14 cellular contexts compared by ENCODE assay signal in the genomic region with DNA sequence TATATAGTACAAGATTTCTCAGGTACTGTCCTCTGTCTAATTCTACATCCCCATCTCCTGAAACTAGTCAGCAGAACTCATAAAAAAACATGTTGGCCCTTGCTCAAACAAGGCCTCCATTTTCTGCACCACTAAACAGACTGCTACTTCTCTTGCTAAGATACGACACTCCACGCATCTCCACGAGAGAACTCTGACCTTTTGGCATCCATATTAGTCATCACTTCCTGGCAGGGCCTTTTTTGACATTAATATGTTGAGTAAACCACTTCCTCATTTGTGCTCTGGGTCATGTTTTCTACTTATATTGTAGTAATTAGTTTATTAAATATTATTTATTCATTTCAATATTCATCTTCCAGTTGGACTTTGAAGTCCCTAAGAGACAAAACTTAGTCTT.
A peak's percentile ranks its signal among the peaks of the same experiment; 100 is the strongest.
DNase-seq lines count a peak whose midpoint lies in the region; ATAC-seq, FAIRE-seq and TF ChIP-seq lines count a peak whose summit lies in the region.
"Had no signal": no experiment of that assay in that cellular context is flagged by ENCODE, and none has a peak within 500 bp of the region (broad histone marks: within the 10 kb centered on the region; RNA-seq: fewer than 3 reads in every experiment).

No MANE protein-coding gene starts in this region.

- FAIRE-seq in GM12892 (lab: Jason Lieb, UNC), result peak; percentile 90
- FAIRE-seq: TTC549 had no signal

- H3K36me3 Mint-ChIP-seq in HFFc6 (ENCODE audit: low read depth), result no peaks in the 10 kb centered on the region
- H3K36me3 Mint-ChIP-seq in stimulated activated memory B cell treated with anti-CD40 and anti-IgM and Interleukin-4, amounts not matched to agents 10 μg/mL and 1 μg/mL and 100 μg/mL, for 72 hours, result no peaks in the 10 kb centered on the region
- H3K36me3 Mint-ChIP-seq: CD4-positive, alpha-beta memory T cell had no signal

- no peak for ATAC-seq in stimulated activated memory B cell treated with anti-CD40 and anti-IgM and Interleukin-4, amounts not matched to agents 10 μg/mL and 1 μg/mL and 100 μg/mL, for 72 hours
- no peak for ATAC-seq in GM19035 (IDR thresholded peaks at IDR 0.05; ENCODE audit: unreplicated experiment)
- no peak for ATAC-seq in HG03280 (IDR thresholded peaks at IDR 0.05; ENCODE audit: unreplicated experiment)
- ATAC-seq: heart right ventricle had no signal

- no peak overlapping the region for H3K4me3 ChIP-seq in fibroblast of villous mesenchyme (ENCODE audit: low read depth, low read length)
- H3K4me3 ChIP-seq: heart right ventricle had no signal

- H3K27me3 Mint-ChIP-seq in HFFc6 (ENCODE audit: insufficient read depth), result no peaks in the 10 kb centered on the region; the same call in 1 of the 2 replicates
- H3K27me3 Mint-ChIP-seq in stimulated activated memory B cell treated with anti-CD40 and anti-IgM and Interleukin-4, amounts not matched to agents 10 μg/mL and 1 μg/mL and 100 μg/mL, for 72 hours, result no peaks in the 10 kb centered on the region
- H3K27me3 Mint-ChIP-seq: CD4-positive, alpha-beta memory T cell had no signal

- peak overlapping the region; percentile 7; the same call in 1 of the 2 replicates for H3K4me3 Mint-ChIP-seq in HFFc6
- no peak overlapping the region for H3K4me3 Mint-ChIP-seq in stimulated activated memory B cell treated with anti-CD40 and anti-IgM and Interleukin-4, amounts not matched to agents 10 μg/mL and 1 μg/mL and 100 μg/mL, for 72 hours
- H3K4me3 Mint-ChIP-seq: CD4-positive, alpha-beta memory T cell had no signal

- TF ChIP-seq POLR2A in GM12892 (IDR thresholded peaks at IDR 0.05; ENCODE audit: low read depth, low read length), result no peak

- TF ChIP-seq CTCF in HFFc6 (IDR thresholded peaks at IDR 0.05) (no peak), fibroblast of villous mesenchyme (IDR thresholded peaks at IDR 0.05; ENCODE audit: insufficient read depth, low read depth, low read length) (no peak), GM10266 (IDR thresholded peaks at IDR 0.05; ENCODE audit: control insufficient read depth, insufficient read depth, low read depth, missing control alignments) (no peak)

- DNase-seq in GM12892 (ENCODE audit: insufficient read length) (no peak), HFFc6 (peak; percentile 0), NOMO-1 (lab: John Stamatoyannopoulos, UW; ENCODE audit: unreplicated experiment in 2 of 2) (peak; percentile 42 to 77), fibroblast of villous mesenchyme (ENCODE audit: low read depth) (peak; percentile 43), GM10266 (ENCODE audit: extremely low spot score) (no peak)
- DNase-seq: CD4-positive, alpha-beta memory T cell; cerebellar nuclear complex; heart right ventricle; midbrain; NCI-H526 treated with DMSO at 0.1 percent for 48 hours had no signal

- no peaks in the 10 kb centered on the region for H3K9me3 Mint-ChIP-seq in HFFc6
- no peaks in the 10 kb centered on the region for H3K9me3 Mint-ChIP-seq in stimulated activated memory B cell treated with anti-CD40 and anti-IgM and Interleukin-4, amounts not matched to agents 10 μg/mL and 1 μg/mL and 100 μg/mL, for 72 hours

- H3K4me1 Mint-ChIP-seq in HFFc6 (ENCODE audit: low read depth), result peaks cover 33% of the 10 kb centered on the region; the same call in 1 of the 2 replicates
- H3K4me1 Mint-ChIP-seq in stimulated activated memory B cell treated with anti-CD40 and anti-IgM and Interleukin-4, amounts not matched to agents 10 μg/mL and 1 μg/mL and 100 μg/mL, for 72 hours, result no peaks in the 10 kb centered on the region

- H3K27ac Mint-ChIP-seq in HFFc6, result peak overlapping the region; percentile 37; the same call in 1 of the 2 replicates
- no peak overlapping the region for H3K27ac Mint-ChIP-seq in stimulated activated memory B cell treated with anti-CD40 and anti-IgM and Interleukin-4, amounts not matched to agents 10 μg/mL and 1 μg/mL and 100 μg/mL, for 72 hours
- H3K27ac Mint-ChIP-seq: CD4-positive, alpha-beta memory T cell had no signal

Comparison
In these comparisons a context has a peak if more than half of its experiments do, and no peak if none do; other contexts are left out.
1. DNase-seq: peak in HFFc6 (single experiment), NOMO-1 (2 of 2) and fibroblast of villous mesenchyme (single experiment); none in GM12892 (single experiment) and GM10266 (single experiment).